ENCODE assay signal across 9 cellular contexts in genomic region chr2:9380702-9381628, GRCh38. TPM values are rescaled to one million over a fixed set of nuclear protein-coding genes. Genes with fewer than 3 reads are reported as not detected.
DNase-seq lines count a peak whose midpoint lies in the region; ATAC-seq lines count a peak whose summit lies in the region.
"Had no signal": no experiment of that assay in that cellular context is flagged by ENCODE, and none has a peak within 500 bp of the region (broad histone marks: within the 10 kb centered on the region; RNA-seq: fewer than 3 reads in every experiment).

No MANE protein-coding gene starts in this region.

- peak overlapping the region; percentile 0 for H3K27ac ChIP-seq in adipose tissue (ENCODE audit: low read depth, low read length)

- H3K9ac ChIP-seq in skeletal muscle satellite cell (ENCODE audit: low read depth, low read length): peak overlapping the region; percentile 35

- H3K4me1 ChIP-seq in skeletal muscle satellite cell (ENCODE audit: control insufficient read depth, insufficient read depth, low read length): peaks cover 47% of the 10 kb centered on the region

- no peak overlapping the region for H3K4me3 ChIP-seq in skeletal muscle satellite cell (ENCODE audit: low read length)

- DNase-seq in GM04503 (ENCODE audit: low read depth) (peak; percentile 84), glomerular visceral epithelial cell (ENCODE audit: extremely low spot score) (peak; percentile 88), NCI-H774 (lab: John Stamatoyannopoulos, UW) (no peak), T-helper 2 cell (no peak), NCI-H1417 treated with DMSO at 0.1 percent for 48 hours (lab: John Stamatoyannopoulos, UW) (no peak)
- DNase-seq: NCI-H526 had no signal

- H3K27me3 ChIP-seq in skeletal muscle satellite cell (ENCODE audit: control insufficient read depth, insufficient read depth, low read length): no peaks in the 10 kb centered on the region

- WGBS in adipose tissue, 3 donors: 54 to 79% (median 65%) methylated on average over 18 of the region's 18 CpGs

- H3K36me3 ChIP-seq in skeletal muscle satellite cell (ENCODE audit: insufficient read depth, low read length): peaks cover 82% of the 10 kb centered on the region

- no peaks in the 10 kb centered on the region for H3K9me3 ChIP-seq in skeletal muscle satellite cell (replicated peaks; ENCODE audit: low read length)

- ATAC-seq in GM21390 (IDR thresholded peaks at IDR 0.05; ENCODE audit: unreplicated experiment): no peak

- H3K4me2 ChIP-seq in skeletal muscle satellite cell (ENCODE audit: low read length): peak overlapping the region; percentile 39

RNA-seq across cellular contexts. Expression of gene ITGB1BP1, which starts 42.4 kb away (rescaled TPM):
- 100 to 1,000 TPM in 2 of 3 donors, 10 to 100 TPM in 1; 20.6 to 219 (median 172) TPM for polyA plus RNA-seq in adipose tissue
- 39.5 and 61.6 TPM in 2 replicates for total RNA-seq in skeletal muscle satellite cell (2012; rRNA removed)

RNA-seq across cellular contexts. Expression of gene CPSF3, which starts 42.5 kb away (rescaled TPM):
- 10 to 100 TPM in 2 of 3 donors, 1 to 10 TPM in 1; 7.3 to 15.7 (median 13.7) TPM for polyA plus RNA-seq in adipose tissue
- 54.8 and 59.4 TPM in 2 replicates for total RNA-seq in skeletal muscle satellite cell (2012; rRNA removed)

Comparison
In these comparisons a context has a peak if more than half of its experiments do, and no peak if none do; other contexts are left out.
1. DNase-seq: peak in GM04503 (single experiment) and glomerular visceral epithelial cell (single experiment); none in NCI-H774 (single experiment), T-helper 2 cell (0 of 5) and NCI-H1417 treated with DMSO at 0.1 percent for 48 hours (single experiment).